Comparison of ENCODE assay signal across 10 cellular contexts in genomic region chr6:14875678-14876063, GRCh38.
DNase-seq lines count a peak whose midpoint lies in the region; ATAC-seq and TF ChIP-seq lines count a peak whose summit lies in the region.
"Had no signal": no experiment of that assay in that cellular context is flagged by ENCODE, and none has a peak within 500 bp of the region (broad histone marks: within the 10 kb centered on the region; RNA-seq: fewer than 3 reads in every experiment).

No MANE protein-coding gene starts in this region.

- H3K27me3 Mint-ChIP-seq in activated naive CD8-positive, alpha-beta T cell treated with anti-CD3 and anti-CD28 coated beads for 36 hours, result no peaks in the 10 kb centered on the region
- H3K27me3 Mint-ChIP-seq: effector memory CD8-positive, alpha-beta T cell had no signal

- peaks cover 68% of the 10 kb centered on the region for H3K4me1 Mint-ChIP-seq in activated naive CD8-positive, alpha-beta T cell treated with anti-CD3 and anti-CD28 coated beads for 36 hours

- no peak for TF ChIP-seq POLR2A in GM18505 (IDR thresholded peaks at IDR 0.05; ENCODE audit: borderline replicate concordance, extremely low read depth, insufficient read depth, insufficient read length)

- peak; percentile 48 for DNase-seq in activated naive CD8-positive, alpha-beta T cell treated with anti-CD3 and anti-CD28 coated beads for 36 hours
- no peak for DNase-seq in SHP77 (lab: John Stamatoyannopoulos, UW)
- DNase-seq in hypothalamus (lab: John Stamatoyannopoulos, UW), result no peak
- DNase-seq in COLO668 (lab: John Stamatoyannopoulos, UW; ENCODE audit: unreplicated experiment), result no peak
- no peak for DNase-seq in Right ventricle myocardium inferior (ENCODE audit: missing footprints)
- DNase-seq: effector memory CD8-positive, alpha-beta T cell; NCI-H1105 had no signal

- peaks cover 9% of the 10 kb centered on the region for H3K9me3 Mint-ChIP-seq in activated naive CD8-positive, alpha-beta T cell treated with anti-CD3 and anti-CD28 coated beads for 36 hours
- H3K9me3 Mint-ChIP-seq: effector memory CD8-positive, alpha-beta T cell had no signal

- intact Hi-C loops in Right ventricle myocardium inferior (cut with DNase I), result loop anchor here (5.0 kb wide), 1 partner anchor 512 kb away; no protein-coding TSS in a partner anchor

- ATAC-seq in GM18505 (IDR thresholded peaks at IDR 0.05; ENCODE audit: unreplicated experiment) (peak; percentile 45), GM19395 (IDR thresholded peaks at IDR 0.05; ENCODE audit: unreplicated experiment) (peak; percentile 64), HG03045 (IDR thresholded peaks at IDR 0.05; ENCODE audit: unreplicated experiment) (peak; percentile 64), Right ventricle myocardium inferior (no peak)
- ATAC-seq: effector memory CD8-positive, alpha-beta T cell had no signal

- no peak overlapping the region for H3K4me3 Mint-ChIP-seq in activated naive CD8-positive, alpha-beta T cell treated with anti-CD3 and anti-CD28 coated beads for 36 hours

- peaks cover 14% of the 10 kb centered on the region for H3K36me3 Mint-ChIP-seq in activated naive CD8-positive, alpha-beta T cell treated with anti-CD3 and anti-CD28 coated beads for 36 hours

- H3K27ac Mint-ChIP-seq in activated naive CD8-positive, alpha-beta T cell treated with anti-CD3 and anti-CD28 coated beads for 36 hours, result peak overlapping the region; percentile 97
